Comparison of ENCODE assay signal across 34 cellular contexts in genomic region chr5:165894916-165895315, GRCh38.
"Had no signal": no experiment of that assay in that cellular context is flagged by ENCODE, and none has a peak within 500 bp of the region (broad histone marks: within the 10 kb centered on the region; RNA-seq: fewer than 3 reads in every experiment).

No MANE protein-coding gene starts in this region.

- H3K4me1 ChIP-seq: ascending aorta, breast epithelium, colonic mucosa, esophagus muscularis mucosa, foreskin keratinocyte, gastrocnemius medialis had no signal

- DNase-seq: activated CD4-positive, alpha-beta memory T cell treated with anti-CD3 and anti-CD28 coated beads for 36 hours; activated CD4-positive, alpha-beta T cell treated with anti-CD3 and anti-CD28 coated beads for 36 hours; activated CD4-positive, alpha-beta T cell treated with anti-CD3 and anti-CD28 coated beads, Interleukin-2, amount 10 ng/mL, durations not matched to agents 24 days and 14 days; activated CD4-positive, CD25-positive, alpha-beta regulatory T cell; activated CD4-positive, CD25-positive, alpha-beta regulatory T cell treated with anti-CD3 and anti-CD28 coated beads, Interleukin-2, amount 50 U/mL, for 72 hours; activated CD8-positive, alpha-beta memory T cell treated with anti-CD3 and anti-CD28 coated beads, Interleukin-2, amount 10 ng/mL, durations not matched to agents 7 days and 5 days; activated CD8-positive, alpha-beta memory T cell treated with anti-CD3 and anti-CD28 coated beads, Interleukin-2, amount 50 U/mL, for 4 hours; activated CD8-positive, alpha-beta T cell treated with anti-CD3 and anti-CD28 coated beads, Interleukin-2, amount 10 ng/mL, durations not matched to agents 7 days and 5 days; activated effector memory CD4-positive, alpha-beta T cell treated with anti-CD3 and anti-CD28 coated beads, Interleukin-2, amount 50 U/mL, for 16 hours; activated naive CD4-positive, alpha-beta T cell; activated naive CD4-positive, alpha-beta T cell treated with anti-CD3 and anti-CD28 coated beads, Interleukin-2, amount 10 ng/mL, durations not matched to agents 7 days and 5 days; activated naive CD8-positive, alpha-beta T cell treated with anti-CD3 and anti-CD28 coated beads, Interleukin-2, amount 10 ng/mL, durations not matched to agents 7 days and 5 days; activated T-cell treated with anti-CD3 and anti-CD28 coated beads, Interleukin-2, amount 50 U/mL, for 1 hour; activated T-cell treated with anti-CD3 and anti-CD28 coated beads, Interleukin-2, amount 50 U/mL, for 48 hours; central memory CD4-positive, alpha-beta T cell; cerebellar nuclear complex; colonic mucosa; effector CD8-positive, alpha-beta T cell; erythroblast; foreskin keratinocyte; gastrocnemius medialis; glutamatergic neuron; T-helper 1 cell; T-helper 17 cell; T1000 had no signal

- H3K27ac ChIP-seq: ascending aorta, breast epithelium, cardiac muscle cell, colonic mucosa, esophagus muscularis mucosa, foreskin keratinocyte, gastrocnemius medialis had no signal

- H3K36me3 ChIP-seq: ascending aorta, breast epithelium, cardiac muscle cell, colonic mucosa, esophagus muscularis mucosa, gastrocnemius medialis had no signal

- H3K27ac Mint-ChIP-seq: activated CD4-positive, alpha-beta memory T cell treated with anti-CD3 and anti-CD28 coated beads for 36 hours; activated CD4-positive, alpha-beta T cell treated with anti-CD3 and anti-CD28 coated beads for 36 hours; activated CD4-positive, alpha-beta T cell treated with anti-CD3 and anti-CD28 coated beads, Interleukin-2, amount 10 ng/mL, durations not matched to agents 24 days and 14 days; activated CD8-positive, alpha-beta memory T cell treated with anti-CD3 and anti-CD28 coated beads, Interleukin-2, amount 10 ng/mL, durations not matched to agents 7 days and 5 days; activated CD8-positive, alpha-beta T cell treated with anti-CD3 and anti-CD28 coated beads, Interleukin-2, amount 10 ng/mL, durations not matched to agents 7 days and 5 days; activated naive CD4-positive, alpha-beta T cell treated with anti-CD3 and anti-CD28 coated beads, Interleukin-2, amount 10 ng/mL, durations not matched to agents 7 days and 5 days; activated naive CD4-positive, alpha-beta T cell treated with anti-CD3 and anti-CD28 coated beads, Interleukin-2, amount 50 U/mL, for 72 hours; activated naive CD8-positive, alpha-beta T cell treated with anti-CD3 and anti-CD28 coated beads, Interleukin-2, amount 10 ng/mL, durations not matched to agents 7 days and 5 days; activated T-helper 1 cell treated with anti-CD3 and anti-CD28 coated beads, Interleukin-12 subunit alpha, Interleukin-12 subunit beta, Interleukin-2, Interleukin-4 antibody, amounts not matched to agents 30 ng/mL and 10 ng/mL and 1 ng/mL, durations not matched to agents 14 hours and 24 hours and 36 hours; activated T-helper 2 cell treated with anti-CD3 and anti-CD28 coated beads, Interferon-gamma antibody, Interleukin-2, Interleukin-4, amounts not matched to agents 10 μg/mL and 5 μg/mL and 100 μg/mL, durations not matched to agents 14 hours and 24 hours and 36 hours; brain; T-helper 17 cell; T-helper 2 cell treated with Interferon-gamma antibody and Interleukin-4, amounts not matched to agents 5 μg/mL and 100 μg/mL, for 36 hours had no signal

- H3K4me1 Mint-ChIP-seq: activated CD4-positive, alpha-beta T cell treated with anti-CD3 and anti-CD28 coated beads for 36 hours; activated CD4-positive, alpha-beta T cell treated with anti-CD3 and anti-CD28 coated beads, Interleukin-2, amount 10 ng/mL, durations not matched to agents 24 days and 14 days; activated CD8-positive, alpha-beta memory T cell treated with anti-CD3 and anti-CD28 coated beads, Interleukin-2, amount 10 ng/mL, durations not matched to agents 7 days and 5 days; activated naive CD4-positive, alpha-beta T cell treated with anti-CD3 and anti-CD28 coated beads, Interleukin-2, amount 10 ng/mL, durations not matched to agents 7 days and 5 days; activated naive CD8-positive, alpha-beta T cell treated with anti-CD3 and anti-CD28 coated beads, Interleukin-2, amount 10 ng/mL, durations not matched to agents 7 days and 5 days; brain; T-helper 17 cell had no signal

- H3K27me3 Mint-ChIP-seq: activated CD4-positive, alpha-beta memory T cell treated with anti-CD3 and anti-CD28 coated beads for 36 hours; activated CD4-positive, alpha-beta T cell treated with anti-CD3 and anti-CD28 coated beads for 36 hours; activated CD4-positive, alpha-beta T cell treated with anti-CD3 and anti-CD28 coated beads, Interleukin-2, amount 10 ng/mL, durations not matched to agents 24 days and 14 days; activated CD8-positive, alpha-beta memory T cell treated with anti-CD3 and anti-CD28 coated beads, Interleukin-2, amount 10 ng/mL, durations not matched to agents 7 days and 5 days; activated naive CD4-positive, alpha-beta T cell treated with anti-CD3 and anti-CD28 coated beads, Interleukin-2, amount 10 ng/mL, durations not matched to agents 7 days and 5 days; activated naive CD8-positive, alpha-beta T cell treated with anti-CD3 and anti-CD28 coated beads, Interleukin-2, amount 10 ng/mL, durations not matched to agents 7 days and 5 days; brain; T-helper 17 cell had no signal

- H3K4me3 ChIP-seq: ascending aorta, breast epithelium, cardiac muscle cell, colonic mucosa, esophagus muscularis mucosa, gastrocnemius medialis had no signal

- H3K36me3 Mint-ChIP-seq: activated CD4-positive, alpha-beta memory T cell treated with anti-CD3 and anti-CD28 coated beads for 36 hours; activated CD8-positive, alpha-beta memory T cell treated with anti-CD3 and anti-CD28 coated beads, Interleukin-2, amount 10 ng/mL, durations not matched to agents 7 days and 5 days; activated naive CD4-positive, alpha-beta T cell treated with anti-CD3 and anti-CD28 coated beads, Interleukin-2, amount 10 ng/mL, durations not matched to agents 7 days and 5 days; activated naive CD4-positive, alpha-beta T cell treated with anti-CD3 and anti-CD28 coated beads, Interleukin-2, amount 50 U/mL, for 72 hours; activated naive CD8-positive, alpha-beta T cell treated with anti-CD3 and anti-CD28 coated beads, Interleukin-2, amount 10 ng/mL, durations not matched to agents 7 days and 5 days; brain had no signal

- H3K4me3 Mint-ChIP-seq: activated CD4-positive, alpha-beta memory T cell treated with anti-CD3 and anti-CD28 coated beads for 36 hours; activated CD4-positive, alpha-beta T cell treated with anti-CD3 and anti-CD28 coated beads for 36 hours; activated CD4-positive, alpha-beta T cell treated with anti-CD3 and anti-CD28 coated beads, Interleukin-2, amount 10 ng/mL, durations not matched to agents 24 days and 14 days; activated CD8-positive, alpha-beta memory T cell treated with anti-CD3 and anti-CD28 coated beads, Interleukin-2, amount 10 ng/mL, durations not matched to agents 7 days and 5 days; activated CD8-positive, alpha-beta T cell treated with anti-CD3 and anti-CD28 coated beads, Interleukin-2, amount 10 ng/mL, durations not matched to agents 7 days and 5 days; activated naive CD4-positive, alpha-beta T cell treated with anti-CD3 and anti-CD28 coated beads, Interleukin-2, amount 10 ng/mL, durations not matched to agents 7 days and 5 days; activated naive CD8-positive, alpha-beta T cell treated with anti-CD3 and anti-CD28 coated beads, Interleukin-2, amount 10 ng/mL, durations not matched to agents 7 days and 5 days; activated T-helper 1 cell treated with anti-CD3 and anti-CD28 coated beads, Interleukin-12 subunit alpha, Interleukin-12 subunit beta, Interleukin-2, Interleukin-4 antibody, amounts not matched to agents 30 ng/mL and 10 ng/mL and 1 ng/mL, durations not matched to agents 14 hours and 24 hours and 36 hours; brain; T-helper 17 cell; T-helper 2 cell treated with Interferon-gamma antibody and Interleukin-4, amounts not matched to agents 5 μg/mL and 100 μg/mL, for 36 hours had no signal

- H3K9me3 ChIP-seq: ascending aorta, breast epithelium, colonic mucosa, esophagus muscularis mucosa, gastrocnemius medialis had no signal

- ATAC-seq: activated CD4-positive, alpha-beta T cell treated with anti-CD3 and anti-CD28 coated beads for 36 hours; activated CD8-positive, alpha-beta memory T cell treated with anti-CD3 and anti-CD28 coated beads, Interleukin-2, amount 10 ng/mL, durations not matched to agents 7 days and 5 days; activated CD8-positive, alpha-beta T cell treated with anti-CD3 and anti-CD28 coated beads, Interleukin-2, amount 10 ng/mL, durations not matched to agents 7 days and 5 days; activated naive CD4-positive, alpha-beta T cell treated with anti-CD3 and anti-CD28 coated beads, Interleukin-2, amount 50 U/mL, for 72 hours; foreskin keratinocyte; gastrocnemius medialis; T-helper 17 cell had no signal

- H3K27me3 ChIP-seq: ascending aorta, breast epithelium, cardiac muscle cell, colonic mucosa, esophagus muscularis mucosa, foreskin keratinocyte, gastrocnemius medialis had no signal
